ENCODE assay signal across 8 cellular contexts in the genomic region with DNA sequence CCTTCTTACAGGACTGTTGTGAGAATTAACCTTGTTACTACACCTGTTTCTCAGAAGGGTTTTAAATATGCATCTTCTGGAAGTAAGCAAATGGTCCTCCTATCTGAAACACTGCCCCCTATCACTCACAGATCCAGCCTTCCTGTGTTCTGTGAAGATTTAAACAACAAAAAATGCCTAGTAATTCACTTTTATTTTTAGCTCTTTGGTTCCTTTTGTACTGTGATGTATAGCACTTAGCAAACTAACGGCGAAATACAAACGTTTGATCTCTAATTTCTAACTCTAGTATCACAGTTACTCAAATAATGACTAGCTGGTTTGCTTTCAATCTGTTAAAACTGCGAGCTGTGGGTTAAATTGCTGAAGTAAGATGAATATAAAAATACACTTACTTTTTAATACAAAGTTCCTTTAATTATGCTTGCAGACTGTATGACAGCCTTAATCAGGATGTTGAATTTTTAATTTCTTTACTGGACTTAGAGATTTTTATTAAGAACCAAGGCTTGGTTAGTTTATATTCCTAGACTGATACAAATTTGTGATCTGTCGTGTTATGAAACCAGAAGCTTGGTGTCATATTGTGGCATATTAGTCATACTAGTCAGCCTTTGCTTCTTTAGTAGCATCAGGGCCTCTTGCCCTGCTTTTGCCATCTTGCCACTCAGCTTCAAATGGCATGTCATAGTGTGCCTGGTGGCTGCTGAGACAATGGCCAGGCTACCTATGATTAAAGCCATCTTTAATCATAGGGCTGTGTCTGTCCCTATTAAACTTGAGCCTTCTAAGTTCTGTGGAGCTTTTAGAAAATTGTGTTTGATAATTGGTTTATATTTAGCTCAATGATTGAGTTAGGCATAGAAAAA. TPM values are rescaled to one million over a fixed set of nuclear protein-coding genes. Genes with fewer than 3 reads are reported as not detected.
A peak's percentile ranks its signal among the peaks of the same experiment; 100 is the strongest.
DNase-seq lines count a peak whose midpoint lies in the region; ATAC-seq and FAIRE-seq lines count a peak whose summit lies in the region.

No MANE protein-coding gene starts in this region.

- H3K4me1 Mint-ChIP-seq in activated CD4-positive, alpha-beta memory T cell treated with anti-CD3 and anti-CD28 coated beads for 36 hours (ENCODE audit: low read depth), result peaks cover 50% of the 10 kb centered on the region

- H3K36me3 Mint-ChIP-seq in activated CD4-positive, alpha-beta memory T cell treated with anti-CD3 and anti-CD28 coated beads for 36 hours, result peaks cover 37% of the 10 kb centered on the region

- H3K4me3 ChIP-seq in ACC112 (ENCODE audit: low read depth, low read length), result no peak overlapping the region

- intact Hi-C loops in activated CD4-positive, alpha-beta memory T cell treated with anti-CD3 and anti-CD28 coated beads for 36 hours (cut with micrococcal nuclease), result loop anchor here (1.0 kb wide), 4 partner anchors 9 to 238 kb away; partner anchors contain the start of genes B2M, EIF3J and PATL2

- FAIRE-seq in GM18507 (lab: Jason Lieb, UNC), result peak; percentile 44

- H3K27me3 ChIP-seq in ACC112 (ENCODE audit: insufficient read depth, low read length), result no peaks in the 10 kb centered on the region

- H3K27me3 Mint-ChIP-seq in activated CD4-positive, alpha-beta memory T cell treated with anti-CD3 and anti-CD28 coated beads for 36 hours, result no peaks in the 10 kb centered on the region

- H3K4me3 Mint-ChIP-seq in activated CD4-positive, alpha-beta memory T cell treated with anti-CD3 and anti-CD28 coated beads for 36 hours, result peak overlapping the region; percentile 35

- H2AFZ ChIP-seq in ACC112 (ENCODE audit: low read length, unreplicated experiment), result no peak overlapping the region

- ATAC-seq in HG03378 (IDR thresholded peaks at IDR 0.05; ENCODE audit: unreplicated experiment), result peak; percentile 59

- POLR2A ChIA-PET in activated CD4-positive, alpha-beta memory T cell treated with anti-CD3 and anti-CD28 coated beads for 36 hours (lab: Charles Lee), result interaction anchor here (0.8 to 4.1 kb wide), 13 partner anchors 9 to 336 kb away, joined by 3 to 53 read pairs (median 4); partner anchors contain the start of genes B2M, CTDSPL2, EIF3J and PATL2

- CTCF ChIA-PET in activated CD4-positive, alpha-beta memory T cell treated with anti-CD3 and anti-CD28 coated beads for 36 hours (lab: Charles Lee), result interaction anchor here (0.7 to 2.9 kb wide), 20 partner anchors 8 to 326 kb away, joined by 3 to 51 read pairs (median 4); partner anchors contain the start of genes EIF3J and TRIM69

- H3K79me2 ChIP-seq in ACC112 (ENCODE audit: control insufficient read depth, insufficient read depth, low read length, unreplicated experiment), result peaks cover 86% of the 10 kb centered on the region

- H3K4me1 ChIP-seq in ACC112 (ENCODE audit: control insufficient read depth, insufficient read depth, low read length, unreplicated experiment), result peaks cover 37% of the 10 kb centered on the region

- peak overlapping the region; percentile 74 for H3K27ac Mint-ChIP-seq in activated CD4-positive, alpha-beta memory T cell treated with anti-CD3 and anti-CD28 coated beads for 36 hours

- H3K27ac ChIP-seq in ACC112 (ENCODE audit: low read depth, low read length), result peak overlapping the region; percentile 48

- DNase-seq in GM18507 (ENCODE audit: extremely low spot score, insufficient read length, low read depth), result no peak
- DNase-seq in activated CD4-positive, alpha-beta memory T cell treated with anti-CD3 and anti-CD28 coated beads for 36 hours, result peak; percentile 76
- peak; percentile 45 for DNase-seq in hepatic stellate cell (ENCODE audit: low spot score)
- DNase-seq in superior temporal gyrus (ENCODE audit: extremely low spot score), result peak; percentile 50
- DNase-seq in NCI-H1436 treated with DMSO at 0.1 percent for 48 hours (lab: John Stamatoyannopoulos, UW), result no peak
- DNase-seq in DMS153 treated with DMSO at 0.1 percent for 48 hours (lab: John Stamatoyannopoulos, UW; ENCODE audit: unreplicated experiment), result no peak

- H3K9me3 Mint-ChIP-seq in activated CD4-positive, alpha-beta memory T cell treated with anti-CD3 and anti-CD28 coated beads for 36 hours, result no peaks in the 10 kb centered on the region

- peaks cover 14% of the 10 kb centered on the region for H3K36me3 ChIP-seq in ACC112 (ENCODE audit: insufficient read depth, low read length)

RNA-seq across cellular contexts. Expression of gene EIF3J, which starts 9.2 kb away (rescaled TPM):
- total RNA-seq in activated CD4-positive, alpha-beta memory T cell treated with anti-CD3 and anti-CD28 coated beads for 36 hours, result 10 to 100 TPM; 92.6 to 95.2 TPM

Comparison
In these comparisons a context has a peak if more than half of its experiments do, and no peak if none do; other contexts are left out.
1. DNase-seq: peak in activated CD4-positive, alpha-beta memory T cell treated with anti-CD3 and anti-CD28 coated beads for 36 hours (single experiment), hepatic stellate cell (single experiment) and superior temporal gyrus (single experiment); none in GM18507 (single experiment), NCI-H1436 treated with DMSO at 0.1 percent for 48 hours (single experiment) and DMS153 treated with DMSO at 0.1 percent for 48 hours (single experiment).